ENCODE assay signal across 13 cellular contexts in genomic region chr6:50185006-50185405, GRCh38.
A peak's percentile ranks its signal among the peaks of the same experiment; 100 is the strongest.
DNase-seq lines count a peak whose midpoint lies in the region; FAIRE-seq and TF ChIP-seq lines count a peak whose summit lies in the region.
"Had no signal": no experiment of that assay in that cellular context is flagged by ENCODE, and none has a peak within 500 bp of the region (broad histone marks: within the 10 kb centered on the region; RNA-seq: fewer than 3 reads in every experiment).

No MANE protein-coding gene starts in this region.

- H3K79me2 ChIP-seq in keratinocyte (ENCODE audit: control insufficient read depth, insufficient read depth, low read length) (no peaks in the 10 kb centered on the region), smooth muscle cell (ENCODE audit: low read depth) (no peaks in the 10 kb centered on the region)

- H3K9me3 ChIP-seq in BE2C, result no peaks in the 10 kb centered on the region
- H3K9me3 ChIP-seq in keratinocyte (ENCODE audit: control insufficient read depth, low read depth, low read length), result no peaks in the 10 kb centered on the region
- H3K9me3 ChIP-seq in smooth muscle cell (replicated peaks; ENCODE audit: low read depth), result no peaks in the 10 kb centered on the region
- H3K9me3 ChIP-seq in CD8-positive, alpha-beta memory T cell (ENCODE audit: low read length), result no peaks in the 10 kb centered on the region

- 35% methylated on average over 3 of the region's 3 CpGs for whole genome bisulfite sequencing in smooth muscle cell (ENCODE audit: low lambda C conversion rate)

- H3K9ac ChIP-seq in keratinocyte (ENCODE audit: control insufficient read depth, extremely low read depth, insufficient read depth, low read length) (no peak overlapping the region), smooth muscle cell (ENCODE audit: low read depth) (no peak overlapping the region)

- H3K27me3 Mint-ChIP-seq in CD8-positive, alpha-beta memory T cell, result no peaks in the 10 kb centered on the region

- no peak overlapping the region for H2AFZ ChIP-seq in keratinocyte (ENCODE audit: control insufficient read depth, low read length)
- H2AFZ ChIP-seq in smooth muscle cell (ENCODE audit: low read depth), result no peak overlapping the region

- H3K9me3 Mint-ChIP-seq in CD8-positive, alpha-beta memory T cell, result peaks cover 8 to 36% (median 11%) of the 10 kb centered on the region in 5 donors

- no peak overlapping the region for H3K4me2 ChIP-seq in keratinocyte (ENCODE audit: control insufficient read depth, extremely low read depth, insufficient read depth, low read depth, low read length)
- no peak overlapping the region for H3K4me2 ChIP-seq in smooth muscle cell

- H3K27ac ChIP-seq in keratinocyte (ENCODE audit: control insufficient read depth, insufficient read depth, low read length), result no peak overlapping the region
- H3K27ac ChIP-seq in smooth muscle cell (ENCODE audit: low read depth), result no peak overlapping the region
- H3K27ac ChIP-seq in CD8-positive, alpha-beta memory T cell (ENCODE audit: low read depth, low read length), result no peak overlapping the region
- H3K27ac ChIP-seq: brain microvascular endothelial cell had no signal

- H3K4me3 Mint-ChIP-seq in CD8-positive, alpha-beta memory T cell, result no peak overlapping the region
- H3K4me3 Mint-ChIP-seq: activated T-cell treated with anti-CD3 and anti-CD28 coated beads, Interleukin-2, amount 50 U/mL, for 4 hours had no signal

- dilution Hi-C loops in keratinocyte (cut with MboI; ENCODE audit: extremely low pct_ligation_motif_present, low sequenced_read_pairs), result no loop called here

- CTCF ChIA-PET in CD8-positive, alpha-beta memory T cell (lab: Charles Lee), result no interaction called here

- H3K27ac Mint-ChIP-seq in CD8-positive, alpha-beta memory T cell, result no peak overlapping the region

- TF ChIP-seq CTCF in BE2C (IDR thresholded peaks at IDR 0.05; ENCODE audit: low read depth, low read length) (peak; percentile 43), GM20000 (IDR thresholded peaks at IDR 0.05; ENCODE audit: extremely low read depth, missing control alignments) (peak; percentile 12), keratinocyte (optimal IDR thresholded peaks at IDR 0.05 in 1 of 3, IDR thresholded peaks at IDR 0.05 in 1 of 3, conservative IDR thresholded peaks at IDR 0.05 in 1 of 3; ENCODE audit: extremely low read depth in 1 of 3, insufficient read depth in 2 of 3, low read length in 3 of 3) (peak; percentile 19 to 59 (median 50)), smooth muscle cell (IDR thresholded peaks at IDR 0.05; ENCODE audit: borderline replicate concordance, insufficient read depth, poor library complexity, severe bottlenecking) (no peak)

- no peaks in the 10 kb centered on the region for H3K4me1 Mint-ChIP-seq in CD8-positive, alpha-beta memory T cell

- H3K36me3 ChIP-seq in BE2C (no peaks in the 10 kb centered on the region), keratinocyte (ENCODE audit: control insufficient read depth in 2 of 2, extremely low read depth in 1 of 2, insufficient read depth in 2 of 2, low read length in 2 of 2) (no peaks in the 10 kb centered on the region), smooth muscle cell (ENCODE audit: low read depth) (no peaks in the 10 kb centered on the region)
- no peaks in the 10 kb centered on the region for H3K36me3 ChIP-seq in CD8-positive, alpha-beta memory T cell (ENCODE audit: insufficient read depth, low read length)
- H3K36me3 ChIP-seq: brain microvascular endothelial cell had no signal

- no peaks in the 10 kb centered on the region for H4K20me1 ChIP-seq in keratinocyte (ENCODE audit: control insufficient read depth, extremely low read depth, insufficient read depth, low read length)
- H4K20me1 ChIP-seq in smooth muscle cell (ENCODE audit: low read depth), result no peaks in the 10 kb centered on the region

- no peaks in the 10 kb centered on the region for H3K36me3 Mint-ChIP-seq in CD8-positive, alpha-beta memory T cell

- no peak overlapping the region for H3K4me3 ChIP-seq in BE2C (ENCODE audit: low read depth, low read length)
- H3K4me3 ChIP-seq in keratinocyte (ENCODE audit: control insufficient read depth in 2 of 3, extremely low read depth in 1 of 3, insufficient read depth in 2 of 3, low read depth in 1 of 3, low read length in 3 of 3), result no peak overlapping the region
- no peak overlapping the region for H3K4me3 ChIP-seq in smooth muscle cell
- no peak overlapping the region for H3K4me3 ChIP-seq in CD8-positive, alpha-beta memory T cell (ENCODE audit: low read length)

- no peaks in the 10 kb centered on the region for H3K4me1 ChIP-seq in BE2C
- no peaks in the 10 kb centered on the region for H3K4me1 ChIP-seq in keratinocyte (ENCODE audit: control insufficient read depth, extremely low read depth, insufficient read depth, low read length)
- peaks cover 7% of the 10 kb centered on the region for H3K4me1 ChIP-seq in smooth muscle cell (ENCODE audit: low read depth)
- H3K4me1 ChIP-seq in CD8-positive, alpha-beta memory T cell (ENCODE audit: insufficient read depth, low read length), result no peaks in the 10 kb centered on the region

- H3K27me3 ChIP-seq in BE2C (no peaks in the 10 kb centered on the region; the same call in 1 of the 2 replicates), keratinocyte (ENCODE audit: control insufficient read depth, extremely low read depth, insufficient read depth, low read length) (no peaks in the 10 kb centered on the region), smooth muscle cell (ENCODE audit: low read depth) (no peaks in the 10 kb centered on the region)
- H3K27me3 ChIP-seq in CD8-positive, alpha-beta memory T cell (ENCODE audit: insufficient read depth, low read length, poor library complexity, severe bottlenecking), result no peaks in the 10 kb centered on the region
- H3K27me3 ChIP-seq: brain microvascular endothelial cell had no signal

- POLR2A ChIA-PET in CD8-positive, alpha-beta memory T cell (lab: Charles Lee), result no interaction called here

- H3F3A ChIP-seq in smooth muscle cell (ENCODE audit: low read depth), result no peaks in the 10 kb centered on the region

- H3K9me1 ChIP-seq in keratinocyte (ENCODE audit: control insufficient read depth, extremely low read depth, insufficient read depth, low read length), result no peaks in the 10 kb centered on the region

- no peak for FAIRE-seq in keratinocyte (lab: Jason Lieb, UNC)

- peak; percentile 4 for DNase-seq in BE2C
- DNase-seq in GM20000 (ENCODE audit: low spot score), result no peak
- DNase-seq in OCI-M1 (lab: John Stamatoyannopoulos, UW), result peak; percentile 44
- DNase-seq in keratinocyte (ENCODE audit: low read depth, low spot score), result no peak
- no peak for DNase-seq in smooth muscle cell (lab: John Stamatoyannopoulos, UW; ENCODE audit: unreplicated experiment)
- no peak for DNase-seq in stimulated activated CD4-positive, alpha-beta T cell treated with anti-CD3 and anti-CD28 coated beads, Interleukin-2, amount 100 ng/mL, for 48 hours
- DNase-seq in NCI-H2107 treated with DMSO at 0.1 percent for 48 hours (lab: John Stamatoyannopoulos, UW; ENCODE audit: unreplicated experiment), result no peak
- no peak for DNase-seq in CD8-positive, alpha-beta memory T cell
- DNase-seq: activated T-cell treated with anti-CD3 and anti-CD28 coated beads, Interleukin-2, amount 50 U/mL, for 4 hours; brain microvascular endothelial cell; COR-L47; left ventricle myocardium superior; NCI-H524 had no signal

Comparison
In these comparisons a context has a peak if more than half of its experiments do, and no peak if none do; other contexts are left out.
1. DNase-seq: peak in BE2C (single experiment) and OCI-M1 (single experiment); none in GM20000 (single experiment), keratinocyte (single experiment), smooth muscle cell (single experiment), stimulated activated CD4-positive, alpha-beta T cell treated with anti-CD3 and anti-CD28 coated beads, Interleukin-2, amount 100 ng/mL, for 48 hours (0 of 2), NCI-H2107 treated with DMSO at 0.1 percent for 48 hours (single experiment) and CD8-positive, alpha-beta memory T cell (0 of 5).